9 cellular contexts compared by ENCODE assay signal in the genomic region with DNA sequence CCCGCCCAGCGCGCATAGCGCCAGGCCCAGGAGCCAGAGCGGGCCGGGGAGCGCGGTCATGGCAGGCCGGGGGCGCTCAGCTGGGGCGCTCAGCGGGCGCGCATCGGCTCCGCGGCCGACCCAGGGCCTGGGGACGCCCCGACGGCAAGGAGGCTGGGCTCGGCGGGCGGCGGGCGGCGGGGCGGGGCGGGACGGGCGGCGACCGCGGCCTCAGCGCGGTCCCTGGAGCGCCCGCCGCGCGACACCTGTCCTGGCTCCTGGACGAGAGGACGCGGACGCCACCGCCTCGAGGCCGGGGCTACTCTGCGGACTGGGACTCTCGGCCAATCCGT. TPM values are rescaled to one million over a fixed set of nuclear protein-coding genes. Genes with fewer than 3 reads are reported as not detected.
DNase-seq lines count a peak whose midpoint lies in the region; ATAC-seq and TF ChIP-seq lines count a peak whose summit lies in the region.
"Had no signal": no experiment of that assay in that cellular context is flagged by ENCODE, and none has a peak within 500 bp of the region (broad histone marks: within the 10 kb centered on the region; RNA-seq: fewer than 3 reads in every experiment).

No MANE protein-coding gene starts in this region.

- peaks cover 21 to 29% of the 10 kb centered on the region in 2 donors for H3K27me3 Mint-ChIP-seq in T-cell
- H3K27me3 Mint-ChIP-seq in activated T-helper 2 cell treated with anti-CD3 and anti-CD28 coated beads, Interferon-gamma antibody, Interleukin-2, Interleukin-4, amounts not matched to agents 10 μg/mL and 5 μg/mL and 100 μg/mL, durations not matched to agents 14 hours and 24 hours and 36 hours (ENCODE audit: low read depth): peaks cover 31% of the 10 kb centered on the region

- no peaks in the 10 kb centered on the region for H3K9me3 Mint-ChIP-seq in T-cell
- H3K9me3 Mint-ChIP-seq in activated T-helper 2 cell treated with anti-CD3 and anti-CD28 coated beads, Interferon-gamma antibody, Interleukin-2, Interleukin-4, amounts not matched to agents 10 μg/mL and 5 μg/mL and 100 μg/mL, durations not matched to agents 14 hours and 24 hours and 36 hours: no peaks in the 10 kb centered on the region

- H3K4me3 ChIP-seq in cardiac muscle cell (peak overlapping the region; percentile 28), lower leg skin (ENCODE audit: low read depth, poor library complexity, severe bottlenecking) (peak overlapping the region; percentile 30), urinary bladder (ENCODE audit: low read depth, low read length) (peak overlapping the region; percentile 62)

- CTCF ChIA-PET in T-cell (lab: Charles Lee): no interaction called here

- no peak for TF ChIP-seq POLR2A in lower leg skin (IDR thresholded peaks at IDR 0.05)

- intact Hi-C loops in Right ventricle myocardium superior (cut with DNase I): no loop called here
- intact Hi-C loops in lower leg skin (cut with DNase I; ENCODE audit: low total_unique reads): no loop called here
- intact Hi-C loops in activated T-helper 2 cell treated with anti-CD3 and anti-CD28 coated beads, Interferon-gamma antibody, Interleukin-2, Interleukin-4, amounts not matched to agents 10 μg/mL and 5 μg/mL and 100 μg/mL, durations not matched to agents 14 hours and 24 hours and 36 hours (cut with micrococcal nuclease): no loop called here

- ATAC-seq in Right ventricle myocardium superior (ENCODE audit: poor library complexity): no peak
- peak; percentile 20 to 36 (median 26) for ATAC-seq in T-cell (replicated peaks in 1 of 4)
- ATAC-seq in foreskin keratinocyte: no peak
- ATAC-seq in GM18868 (IDR thresholded peaks at IDR 0.05; ENCODE audit: unreplicated experiment): no peak

- POLR2A ChIA-PET in T-cell (lab: Charles Lee): no interaction called here

- TF ChIP-seq CTCF in cardiac muscle cell (IDR thresholded peaks at IDR 0.05; ENCODE audit: low read depth, low read length) (no peak), lower leg skin (IDR thresholded peaks at IDR 0.05) (no peak), foreskin keratinocyte (conservative IDR thresholded peaks at IDR 0.05) (no peak)

- H3K27me3 ChIP-seq in cardiac muscle cell: peaks cover 89% of the 10 kb centered on the region
- H3K27me3 ChIP-seq in foreskin keratinocyte: peaks cover 48% of the 10 kb centered on the region

- H3K4me1 ChIP-seq in cardiac muscle cell (ENCODE audit: low read depth) (no peaks in the 10 kb centered on the region), urinary bladder (ENCODE audit: insufficient read depth) (no peaks in the 10 kb centered on the region), foreskin keratinocyte (no peaks in the 10 kb centered on the region)

- H3K4me1 Mint-ChIP-seq in T-cell: peaks cover 10 to 15% (median 12%) of the 10 kb centered on the region in 3 donors
- peaks cover 12% of the 10 kb centered on the region for H3K4me1 Mint-ChIP-seq in activated T-helper 2 cell treated with anti-CD3 and anti-CD28 coated beads, Interferon-gamma antibody, Interleukin-2, Interleukin-4, amounts not matched to agents 10 μg/mL and 5 μg/mL and 100 μg/mL, durations not matched to agents 14 hours and 24 hours and 36 hours (ENCODE audit: low read depth)

- H3K36me3 Mint-ChIP-seq in T-cell: no peaks in the 10 kb centered on the region
- no peaks in the 10 kb centered on the region for H3K36me3 Mint-ChIP-seq in activated T-helper 2 cell treated with anti-CD3 and anti-CD28 coated beads, Interferon-gamma antibody, Interleukin-2, Interleukin-4, amounts not matched to agents 10 μg/mL and 5 μg/mL and 100 μg/mL, durations not matched to agents 14 hours and 24 hours and 36 hours (ENCODE audit: low read depth)

- no CpG with 5 or more reads among the region's 51 CpGs for WGBS in lower leg skin, 2 donors
- 3% methylated on average over 49 of the region's 51 CpGs for WGBS in urinary bladder

- H3K9me3 ChIP-seq in cardiac muscle cell (ENCODE audit: low read depth): no peaks in the 10 kb centered on the region

- H3K27ac ChIP-seq in cardiac muscle cell (no peak overlapping the region), urinary bladder (ENCODE audit: low read depth) (no peak overlapping the region), foreskin keratinocyte (no peak overlapping the region)

- H3K36me3 ChIP-seq in cardiac muscle cell (no peaks in the 10 kb centered on the region), urinary bladder (ENCODE audit: insufficient read depth) (no peaks in the 10 kb centered on the region)

- H3K4me3 Mint-ChIP-seq in T-cell: no peak overlapping the region
- H3K4me3 Mint-ChIP-seq in activated T-helper 2 cell treated with anti-CD3 and anti-CD28 coated beads, Interferon-gamma antibody, Interleukin-2, Interleukin-4, amounts not matched to agents 10 μg/mL and 5 μg/mL and 100 μg/mL, durations not matched to agents 14 hours and 24 hours and 36 hours (ENCODE audit: low read depth): no peak overlapping the region

- H3K27ac Mint-ChIP-seq in T-cell: no peak overlapping the region
- H3K27ac Mint-ChIP-seq in activated T-helper 2 cell treated with anti-CD3 and anti-CD28 coated beads, Interferon-gamma antibody, Interleukin-2, Interleukin-4, amounts not matched to agents 10 μg/mL and 5 μg/mL and 100 μg/mL, durations not matched to agents 14 hours and 24 hours and 36 hours: no peak overlapping the region

- no peak for DNase-seq in cardiac muscle cell (ENCODE audit: low read depth in 1 of 2, low spot score in 1 of 2)
- DNase-seq in Right ventricle myocardium superior: no peak
- no peak for DNase-seq in T-cell
- no peak for DNase-seq in lower leg skin (ENCODE audit: low spot score in 2 of 2)
- no peak for DNase-seq in activated T-helper 2 cell treated with anti-CD3 and anti-CD28 coated beads, Interferon-gamma antibody, Interleukin-2, Interleukin-4, amounts not matched to agents 10 μg/mL and 5 μg/mL and 100 μg/mL, durations not matched to agents 14 hours and 24 hours and 36 hours (ENCODE audit: low spot score)
- no peak for DNase-seq in foreskin keratinocyte

RNA-seq across cellular contexts. Expression of gene BMP8B, which starts 0.3 kb away (rescaled TPM):
- total RNA-seq in cardiac muscle cell (not detected in 2 replicates), Right ventricle myocardium superior (0.27 TPM), T-cell (1 to 10 TPM in 1 of 5 donors, under 1 TPM in 4; 0.33 to 1.3 (median 0.76) TPM), lower leg skin (1 to 10 TPM; 1.1 to 2.2 (median 1.5) TPM), urinary bladder (1.6 TPM), foreskin keratinocyte (0.04 and 0.10 TPM in 2 replicates)
- polyA plus RNA-seq in cardiac muscle cell (0.02 and 0.14 TPM in 2 replicates), urinary bladder (1.5 TPM), foreskin keratinocyte (0.01 and 0.02 TPM in 2 replicates)
- total RNA-seq in activated T-helper 2 cell treated with anti-CD3 and anti-CD28 coated beads, Interferon-gamma antibody, Interleukin-2, Interleukin-4, amounts not matched to agents 10 μg/mL and 5 μg/mL and 100 μg/mL, durations not matched to agents 14 hours and 24 hours and 36 hours: 1.8 and 1.9 TPM in 2 replicates
- total RNA-seq: glomerular endothelial cell had no signal

RNA-seq across cellular contexts. Expression of gene OXCT2, which starts 17.2 kb away (rescaled TPM):
- 0.21 and 0.25 TPM in 2 replicates for total RNA-seq in cardiac muscle cell
- 0.35 TPM in 1 of 2 replicates, not detected in the other for polyA plus RNA-seq in cardiac muscle cell
- 0.65 TPM for total RNA-seq in Right ventricle myocardium superior
- under 1 TPM; 0.16 to 0.44 (median 0.28) TPM for total RNA-seq in T-cell
- 1 to 10 TPM in 2 of 4 donors, under 1 TPM in 1, not detected in 1; 0.15 to 6.6 (median 1.4) TPM for total RNA-seq in lower leg skin
- 0.90 TPM for total RNA-seq in urinary bladder
- polyA plus RNA-seq in urinary bladder: 0.68 TPM
- 5.5 and 5.6 TPM in 2 replicates for total RNA-seq in activated T-helper 2 cell treated with anti-CD3 and anti-CD28 coated beads, Interferon-gamma antibody, Interleukin-2, Interleukin-4, amounts not matched to agents 10 μg/mL and 5 μg/mL and 100 μg/mL, durations not matched to agents 14 hours and 24 hours and 36 hours
- 0.20 and 0.32 TPM in 2 replicates for total RNA-seq in foreskin keratinocyte
- 0.26 and 0.44 TPM in 2 replicates for polyA plus RNA-seq in foreskin keratinocyte

RNA-seq across cellular contexts. Expression of gene PPIE, which starts 49.7 kb away (rescaled TPM):
- total RNA-seq in cardiac muscle cell: 34.8 and 38.7 TPM in 2 replicates
- 68.3 and 87.9 TPM in 2 replicates for polyA plus RNA-seq in cardiac muscle cell
- 27.9 TPM for total RNA-seq in Right ventricle myocardium superior
- total RNA-seq in T-cell: 10 to 100 TPM; 50.8 to 72.6 (median 58.7) TPM
- total RNA-seq in lower leg skin: 10 to 100 TPM; 21.5 to 36.9 (median 25.5) TPM
- 31.0 TPM for total RNA-seq in urinary bladder
- polyA plus RNA-seq in urinary bladder: 64.5 TPM
- 63.0 and 67.6 TPM in 2 replicates for total RNA-seq in activated T-helper 2 cell treated with anti-CD3 and anti-CD28 coated beads, Interferon-gamma antibody, Interleukin-2, Interleukin-4, amounts not matched to agents 10 μg/mL and 5 μg/mL and 100 μg/mL, durations not matched to agents 14 hours and 24 hours and 36 hours
- 53.6 and 55.3 TPM in 2 replicates for total RNA-seq in foreskin keratinocyte
- polyA plus RNA-seq in foreskin keratinocyte: 74.1 and 77.8 TPM in 2 replicates

Comparison
In these comparisons a context has a peak if more than half of its experiments do, and no peak if none do; other contexts are left out.
1. ATAC-seq: peak in T-cell (4 of 4); none in Right ventricle myocardium superior (single experiment), foreskin keratinocyte (single experiment) and GM18868 (single experiment).
2. Peak in every context shown above with its lines, with median percentiles within 50 percentile points of each other: H3K4me3 ChIP-seq.